Comparison of ENCODE assay signal across 12 cellular contexts in the genomic region with DNA sequence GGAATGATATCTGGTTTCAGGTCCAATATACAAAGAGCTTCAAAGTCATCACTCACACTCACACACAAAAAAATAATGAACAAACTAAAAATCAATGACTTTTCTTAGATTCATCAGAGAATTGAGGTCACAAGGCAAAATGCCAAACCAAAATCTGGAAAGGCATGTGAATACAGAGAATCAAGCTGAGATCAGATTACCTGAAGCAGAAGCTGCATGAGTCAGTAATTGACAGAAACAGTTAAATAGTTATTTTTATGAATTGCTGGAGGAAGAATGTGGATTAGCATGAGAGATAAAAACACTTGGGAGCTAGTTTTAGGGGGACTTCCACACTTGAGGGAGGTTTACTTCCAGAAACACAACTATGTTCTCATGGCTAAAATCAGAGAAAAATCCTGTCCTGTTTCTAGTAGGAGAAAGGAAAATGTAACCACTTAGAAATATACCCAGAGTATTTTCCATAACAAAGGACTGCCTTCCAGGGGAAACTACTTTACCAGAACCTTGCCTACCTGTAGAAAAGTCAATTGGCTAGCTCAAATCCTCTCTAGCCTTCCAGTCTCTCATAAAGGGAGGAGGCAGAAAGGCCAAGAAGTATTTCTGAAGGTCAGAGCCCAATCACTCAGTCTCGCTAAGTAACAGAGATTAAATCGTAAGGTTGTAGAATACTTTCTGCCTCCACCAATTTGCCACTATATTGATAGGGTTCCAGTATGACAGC.
DNase-seq lines count a peak whose midpoint lies in the region; ATAC-seq, FAIRE-seq and TF ChIP-seq lines count a peak whose summit lies in the region.
"Had no signal": no experiment of that assay in that cellular context is flagged by ENCODE, and none has a peak within 500 bp of the region (broad histone marks: within the 10 kb centered on the region; RNA-seq: fewer than 3 reads in every experiment).

No MANE protein-coding gene starts in this region.

- no CpG with 5 or more reads among the region's 2 CpGs for WGBS in IMR-90 (ENCODE audit: extremely low coverage in 2 of 2, insufficient read length in 1 of 2), 2 experiments

- H2BK120ac ChIP-seq in IMR-90 (ENCODE audit: low read depth, low read length), result peak overlapping the region; percentile 52; the same call in 1 of the 2 replicates

- 0 out of 2 replicates have a peak overlapping the region, but pooled peaks have one; percentile 2 for H3K23ac ChIP-seq in IMR-90 (ENCODE audit: low read depth, low read length)

- H2AK9ac ChIP-seq in IMR-90 (replicated peaks; ENCODE audit: low read depth, low read length, poor library complexity), result no peak overlapping the region

- dilution Hi-C loops in IMR-90 (cut with HindIII; ENCODE audit: low sequenced_read_pairs, unreplicated experiment), result no loop called here

- no peak for TF ChIP-seq RAD21 in IMR-90 (IDR thresholded peaks at IDR 0.05; ENCODE audit: low read length)

- no peak overlapping the region for H3K4me3 ChIP-seq in IMR-90 (ENCODE audit: insufficient read depth, low read depth, low read length)
- no peak overlapping the region for H3K4me3 ChIP-seq in astrocyte of the cerebellum (ENCODE audit: low read depth, low read length)
- no peak overlapping the region for H3K4me3 ChIP-seq in uterus
- no peak overlapping the region for H3K4me3 ChIP-seq in coronary artery
- H3K4me3 ChIP-seq: lower lobe of right lung had no signal

- H3K27me3 ChIP-seq in IMR-90 (ENCODE audit: control insufficient read depth, insufficient read depth, low read length) (no peaks in the 10 kb centered on the region), uterus (no peaks in the 10 kb centered on the region)

- no peak overlapping the region for H3K9ac ChIP-seq in IMR-90 (ENCODE audit: low read depth, low read length)

- H4K91ac ChIP-seq in IMR-90 (ENCODE audit: insufficient read depth, low read depth, low read length), result no peak overlapping the region

- H2AFZ ChIP-seq in IMR-90 (replicated peaks; ENCODE audit: low read length, poor library complexity), result no peak overlapping the region

- H4K8ac ChIP-seq in IMR-90 (ENCODE audit: low read depth in 2 of 2, low read length in 2 of 2), result no peak overlapping the region

- no peaks in the 10 kb centered on the region for H4K20me1 ChIP-seq in IMR-90 (ENCODE audit: insufficient read depth, low read length)

- H3K4me1 ChIP-seq in IMR-90 (ENCODE audit: control insufficient read depth, insufficient read depth, low read length) (peaks cover 4% of the 10 kb centered on the region), uterus (no peaks in the 10 kb centered on the region)
- H3K4me1 ChIP-seq: lower lobe of right lung had no signal

- BruUV-seq in Calu3 (replicated peaks; lab: Mats Ljungman, UMichigan) (no TSS peak), IMR-90 (replicated peaks; lab: Mats Ljungman, UMichigan) (no TSS peak)

- CTCF ChIA-PET in Calu3 (lab: Charles Lee) (interaction anchor here (0.6 to 0.9 kb wide), 2 partner anchors 55 to 518 kb away, joined by 3 read pairs; no protein-coding TSS in a partner anchor), IMR-90 (lab: Yijun Ruan, JAX) (no interaction called here)

- H3K27ac ChIP-seq in IMR-90 (ENCODE audit: insufficient read depth, low read length), result no peak overlapping the region
- no peak overlapping the region for H3K27ac ChIP-seq in uterus
- H3K27ac ChIP-seq in coronary artery, result no peak overlapping the region
- H3K27ac ChIP-seq: lower lobe of right lung, VCaP had no signal

- DNase-seq in Calu3 (peak; percentile 47), IMR-90 (peak; percentile 75), astrocyte of the cerebellum (ENCODE audit: low read depth) (peak; percentile 93), cardiac septum (ENCODE audit: low spot score) (no peak), uterus (no peak), coronary artery (ENCODE audit: low spot score) (no peak)
- DNase-seq: lower lobe of right lung, MV-4-11 had no signal

- peaks cover 3% of the 10 kb centered on the region; the same call in 1 of the 2 replicates for H3K9me3 ChIP-seq in IMR-90 (ENCODE audit: control insufficient read depth, insufficient read depth, low read length)
- no peaks in the 10 kb centered on the region for H3K9me3 ChIP-seq in uterus

- H4K5ac ChIP-seq in IMR-90 (ENCODE audit: low read depth, low read length), result no peak overlapping the region

- no peak overlapping the region for H2BK5ac ChIP-seq in IMR-90 (ENCODE audit: low read depth, low read length, poor library complexity, severe bottlenecking)

- H2BK20ac ChIP-seq in IMR-90 (ENCODE audit: low read depth, low read length), result no peak overlapping the region; the same call in 1 of the 2 replicates

- no peak overlapping the region for H3K4ac ChIP-seq in IMR-90 (ENCODE audit: low read depth, low read length)

- no peak overlapping the region for H3K56ac ChIP-seq in IMR-90 (ENCODE audit: extremely low read depth, insufficient read depth, low read length)

- peaks cover 24% of the 10 kb centered on the region for H3K4me1 Mint-ChIP-seq in Calu3 (ENCODE audit: low read depth, unreplicated experiment)

- no peak for TF ChIP-seq CTCF in Calu3 (IDR thresholded peaks at IDR 0.05; ENCODE audit: unreplicated experiment)
- TF ChIP-seq CTCF in IMR-90 (conservative IDR thresholded peaks at IDR 0.05; ENCODE audit: low read depth, low read length), result no peak
- TF ChIP-seq CTCF in astrocyte of the cerebellum (IDR thresholded peaks at IDR 0.05; ENCODE audit: low read depth, low read length, missing control alignments), result no peak
- no peak for TF ChIP-seq CTCF in uterus (IDR thresholded peaks at IDR 0.05)
- no peak for TF ChIP-seq CTCF in coronary artery (IDR thresholded peaks at IDR 0.05)

- in situ Hi-C loops in IMR-90 (cut with MboI; ENCODE audit: low sequenced_read_pairs), result no loop called here
- in situ Hi-C loops in astrocyte of the cerebellum (cut with HindIII; ENCODE audit: low sequenced_read_pairs), result no loop called here

- peak overlapping the region; percentile 65 for H3K18ac ChIP-seq in IMR-90 (ENCODE audit: low read depth, low read length)

- H3K9me1 ChIP-seq in IMR-90 (ENCODE audit: insufficient read depth, low read length), result no peaks in the 10 kb centered on the region

- no peaks in the 10 kb centered on the region for H3K27me3 Mint-ChIP-seq in Calu3 (ENCODE audit: unreplicated experiment)

- H3K14ac ChIP-seq in IMR-90 (replicated peaks; ENCODE audit: low read depth, low read length), result no peak overlapping the region

- H3K79me1 ChIP-seq in IMR-90 (ENCODE audit: low read depth in 1 of 2, low read length in 2 of 2), result no peaks in the 10 kb centered on the region

- POLR2A ChIA-PET in IMR-90 (lab: Charles Lee; ENCODE audit: unreplicated experiment), result no interaction called here

- H3K4me2 ChIP-seq in IMR-90 (ENCODE audit: low read depth, low read length), result no peak overlapping the region

- no peak overlapping the region for H2BK15ac ChIP-seq in IMR-90 (ENCODE audit: low read depth, low read length)

- H3K36me3 Mint-ChIP-seq in Calu3 (ENCODE audit: insufficient read depth, unreplicated experiment), result no peaks in the 10 kb centered on the region

- H3K9me3 Mint-ChIP-seq in Calu3 (ENCODE audit: low read depth, unreplicated experiment), result peaks cover 6% of the 10 kb centered on the region

- TF ChIP-seq POLR2A in IMR-90 (IDR thresholded peaks at IDR 0.05; ENCODE audit: low read depth, low read length) (no peak), uterus (IDR thresholded peaks at IDR 0.05) (no peak)

- no peak overlapping the region for H2AK5ac ChIP-seq in IMR-90 (ENCODE audit: low read depth, low read length)

- ATAC-seq in IMR-90 (ENCODE audit: low read depth) (no peak), HG02981 (IDR thresholded peaks at IDR 0.05; ENCODE audit: unreplicated experiment) (no peak)
- ATAC-seq: lower lobe of right lung had no signal

- peak overlapping the region; percentile 10 for H3K27ac Mint-ChIP-seq in Calu3 (ENCODE audit: unreplicated experiment)
- H3K27ac Mint-ChIP-seq: activated T-helper 2 cell treated with anti-CD3 and anti-CD28 coated beads, Interferon-gamma antibody, Interleukin-2, Interleukin-4, amounts not matched to agents 10 μg/mL and 5 μg/mL and 100 μg/mL, durations not matched to agents 14 hours and 24 hours and 36 hours had no signal

- H3K4me3 Mint-ChIP-seq in Calu3 (ENCODE audit: low read depth, unreplicated experiment), result no peak overlapping the region

- no peaks in the 10 kb centered on the region for H3K36me3 ChIP-seq in IMR-90 (ENCODE audit: control insufficient read depth, insufficient read depth, low read length)
- H3K36me3 ChIP-seq in uterus, result no peaks in the 10 kb centered on the region
- H3K36me3 ChIP-seq: lower lobe of right lung had no signal

- intact Hi-C loops in Calu3 (cut with micrococcal nuclease; ENCODE audit: unreplicated experiment) (no loop called here), IMR-90 (cut with micrococcal nuclease) (no loop called here), cardiac septum (cut with DNase I) (no loop called here), uterus (cut with DNase I; ENCODE audit: low total_unique reads) (no loop called here)

- peak; percentile 24 for FAIRE-seq in islet of Langerhans (lab: Jason Lieb, UNC)

TF ChIP-seq in IMR-90, 13 proteins besides CTCF, POLR2A, EP300 and RAD21:
- TF ChIP-seq, protein P1, sequence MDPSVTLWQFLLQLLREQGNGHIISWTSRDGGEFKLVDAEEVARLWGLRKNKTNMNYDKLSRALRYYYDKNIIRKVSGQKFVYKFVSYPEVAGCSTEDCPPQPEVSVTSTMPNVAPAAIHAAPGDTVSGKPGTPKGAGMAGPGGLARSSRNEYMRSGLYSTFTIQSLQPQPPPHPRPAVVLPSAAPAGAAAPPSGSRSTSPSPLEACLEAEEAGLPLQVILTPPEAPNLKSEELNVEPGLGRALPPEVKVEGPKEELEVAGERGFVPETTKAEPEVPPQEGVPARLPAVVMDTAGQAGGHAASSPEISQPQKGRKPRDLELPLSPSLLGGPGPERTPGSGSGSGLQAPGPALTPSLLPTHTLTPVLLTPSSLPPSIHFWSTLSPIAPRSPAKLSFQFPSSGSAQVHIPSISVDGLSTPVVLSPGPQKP (IDR thresholded peaks at IDR 0.05; ENCODE audit: borderline replicate concordance, low read depth, low read length), result no peak
- TF ChIP-seq SMC3 (IDR thresholded peaks at IDR 0.05; ENCODE audit: low read depth, low read length), result no peak
TF ChIP-seq in IMR-90: peak in this region for 0.

Comparison
In these comparisons a context has a peak if more than half of its experiments do, and no peak if none do; other contexts are left out.
1. DNase-seq: peak in Calu3 (single experiment), IMR-90 (single experiment) and astrocyte of the cerebellum (single experiment); none in cardiac septum (single experiment), uterus (0 of 2) and coronary artery (single experiment).